Comparison of ENCODE assay signal across 18 cellular contexts in the genomic region with DNA sequence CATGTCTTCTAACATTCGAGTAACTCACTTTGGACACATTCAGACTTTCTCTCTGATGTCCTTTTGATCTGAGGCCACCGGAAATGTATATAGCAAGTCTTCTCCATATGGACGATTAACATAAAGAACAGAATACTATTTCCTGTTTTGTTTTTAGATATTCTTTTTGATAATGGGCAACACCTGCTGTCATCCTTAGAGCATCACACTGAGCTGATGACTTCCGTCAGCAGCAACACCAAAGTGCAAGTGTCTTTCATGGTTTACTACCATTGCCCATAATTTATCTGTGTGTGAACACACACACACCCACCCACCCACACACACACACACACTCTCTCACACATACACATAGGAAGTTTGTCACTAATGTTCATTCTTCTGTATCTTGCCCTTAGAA.
"Had no signal": no experiment of that assay in that cellular context is flagged by ENCODE, and none has a peak within 500 bp of the region (broad histone marks: within the 10 kb centered on the region; RNA-seq: fewer than 3 reads in every experiment).

No MANE protein-coding gene starts in this region.

- H3K4me3 ChIP-seq: esophagus muscularis mucosa, gastrocnemius medialis, left ventricle myocardium inferior, lower lobe of right lung, pancreas, smooth muscle cell had no signal

- H3K27me3 Mint-ChIP-seq: memory B cell, progenitor cell of endocrine pancreas had no signal

- DNase-seq: effector memory CD4-positive, alpha-beta T cell; gastrocnemius medialis; immature natural killer cell; left ventricle myocardium inferior; lower lobe of right lung; occipital lobe; pancreas; right cardiac atrium; stimulated activated CD4-positive, alpha-beta T cell treated with anti-CD3 and anti-CD28 coated beads, Interleukin-2, amount 100 ng/mL, for 48 hours; stimulated activated naive CD4-positive, alpha-beta T cell treated with Interleukin-2 at 50 U/mL for 16 hours; trophoblast cell had no signal

- H3K27ac Mint-ChIP-seq: memory B cell, mesothelial cell of epicardium, nephron, progenitor cell of endocrine pancreas had no signal

- H3K4me2 ChIP-seq: smooth muscle cell had no signal

- H3K36me3 ChIP-seq: esophagus muscularis mucosa, gastrocnemius medialis, lower lobe of right lung, pancreas had no signal

- H3K4me3 Mint-ChIP-seq: immature natural killer cell, memory B cell, mesothelial cell of epicardium, nephron had no signal

- H3K4me1 Mint-ChIP-seq: memory B cell, mesothelial cell of epicardium, nephron had no signal

- H3K4me1 ChIP-seq: gastrocnemius medialis, left ventricle myocardium inferior, lower lobe of right lung, pancreas had no signal

- H3K9me3 ChIP-seq: gastrocnemius medialis, lower lobe of right lung, pancreas had no signal

- ATAC-seq: gastrocnemius medialis, lower lobe of right lung, pancreas, right cardiac atrium had no signal

- H3K27me3 ChIP-seq: esophagus muscularis mucosa, gastrocnemius medialis, pancreas had no signal

- H3K9me3 Mint-ChIP-seq: memory B cell had no signal

- H3K27ac ChIP-seq: epithelial cell of prostate, esophagus muscularis mucosa, gastrocnemius medialis, left ventricle myocardium inferior, lower lobe of right lung, pancreas had no signal
